Comparison of ENCODE assay signal across 1 cellular context in genomic region chr6:87333591-87334181, GRCh38.
TF ChIP-seq lines count a peak whose summit lies in the region.

No MANE protein-coding gene starts in this region.

TF ChIP-seq in HEK293, 187 proteins besides CTCF, POLR2A, EP300 and RAD21 (continued from another document):
- TF ChIP-seq ZNF645 (tag by site-specific recombination; IDR thresholded peaks at IDR 0.05) (no peak), ZBTB11 (tag by site-specific recombination; conservative IDR thresholded peaks at IDR 0.05; ENCODE audit: low read depth) (no peak)
